In the genomic region with DNA sequence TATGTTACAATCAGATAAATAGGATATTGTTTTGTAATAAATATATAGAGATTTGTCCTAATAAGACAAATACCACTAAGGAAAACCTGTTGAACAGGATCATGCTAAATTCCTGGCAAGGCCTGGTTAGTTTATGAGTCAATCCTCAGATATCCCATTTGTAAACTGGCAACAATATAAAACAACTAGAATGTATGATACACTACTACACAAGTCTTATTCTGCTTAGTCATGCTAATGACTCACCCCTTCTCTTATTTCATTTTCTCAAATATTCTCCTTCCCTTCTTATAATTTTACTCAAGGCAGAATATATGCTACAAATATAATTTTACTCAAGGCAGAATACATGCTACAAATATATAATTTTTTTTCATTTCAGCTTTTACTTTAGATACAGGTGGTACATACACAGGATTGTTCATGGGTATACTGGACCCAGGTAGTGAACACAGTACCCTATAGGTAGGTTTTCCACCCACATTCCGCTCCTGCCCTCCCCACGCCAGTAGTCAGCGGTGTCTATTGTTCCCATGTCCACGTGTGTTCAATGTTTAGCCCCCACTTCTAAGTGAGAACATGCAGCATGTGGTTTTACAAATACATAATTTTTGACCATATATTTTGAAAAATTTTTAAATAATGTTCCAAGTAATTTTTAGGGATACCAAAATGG, we compare ENCODE assay signal across 9 cellular contexts. TPM values are rescaled to one million over a fixed set of nuclear protein-coding genes. Genes with fewer than 3 reads are reported as not detected.
A peak's percentile ranks its signal among the peaks of the same experiment; 100 is the strongest.
DNase-seq lines count a peak whose midpoint lies in the region; ATAC-seq and TF ChIP-seq lines count a peak whose summit lies in the region.
"Had no signal": no experiment of that assay in that cellular context is flagged by ENCODE, and none has a peak within 500 bp of the region (broad histone marks: within the 10 kb centered on the region; RNA-seq: fewer than 3 reads in every experiment).

No MANE protein-coding gene starts in this region.

- intact Hi-C loops in sciatic nerve (cut with DNase I): no loop called here

- H3K4me1 ChIP-seq in RWPE2 (ENCODE audit: insufficient read depth, poor library complexity, severe bottlenecking): peaks cover 56% of the 10 kb centered on the region

- ATAC-seq in RWPE2 (ENCODE audit: low read depth) (peak; percentile 84), sciatic nerve (peak; percentile 77)

- H3K4me3 ChIP-seq in RWPE2 (ENCODE audit: severe bottlenecking) (no peak overlapping the region), fibroblast of the aortic adventitia (ENCODE audit: low read depth, low read length) (no peak overlapping the region)

- DNase-seq in EL (peak; percentile 92), RWPE2 (ENCODE audit: low spot score) (peak; percentile 78), fibroblast of the aortic adventitia (ENCODE audit: low read depth) (peak; percentile 95), sciatic nerve (ENCODE audit: low spot score) (no peak), NCI-H2171 treated with DMSO at 0.1 percent for 48 hours (lab: John Stamatoyannopoulos, UW) (no peak), activated gamma-delta T cell (lab: John Stamatoyannopoulos, UW) (no peak), NCI-H69 (lab: John Stamatoyannopoulos, UW) (no peak), NCI-H446 treated with DMSO at 0.1 percent for 48 hours (lab: John Stamatoyannopoulos, UW) (no peak)
- DNase-seq: NCI-H187 treated with DMSO at 0.1 percent for 48 hours had no signal

- no peaks in the 10 kb centered on the region for H3K9me3 ChIP-seq in RWPE2 (ENCODE audit: severe bottlenecking)

- peak overlapping the region; percentile 91 for H3K27ac ChIP-seq in RWPE2 (ENCODE audit: poor library complexity, severe bottlenecking)

- no peaks in the 10 kb centered on the region for H3K27me3 ChIP-seq in RWPE2 (ENCODE audit: insufficient read depth, poor library complexity, severe bottlenecking)

- peak; percentile 7 for TF ChIP-seq CTCF in RWPE2 (IDR thresholded peaks at IDR 0.05; ENCODE audit: poor library complexity, severe bottlenecking)
- no peak for TF ChIP-seq CTCF in fibroblast of the aortic adventitia (IDR thresholded peaks at IDR 0.05; ENCODE audit: insufficient read depth, low read length)

- peaks cover 79% of the 10 kb centered on the region for H3K36me3 ChIP-seq in RWPE2 (ENCODE audit: low read depth)

RNA-seq across cellular contexts. Expression of a gene that starts 6.3 kb away (rescaled TPM):
- total RNA-seq in fibroblast of the aortic adventitia (ENCODE audit: low replicate concordance) (12.6 and 45.1 TPM in 2 replicates), sciatic nerve (34.1 TPM)

RNA-seq across cellular contexts. Expression of a gene that starts 17.3 kb away (rescaled TPM):
- total RNA-seq in fibroblast of the aortic adventitia (ENCODE audit: low replicate concordance) (under 0.01 and 0.82 TPM in 2 replicates), sciatic nerve (1.5 TPM)

RNA-seq across cellular contexts. Expression of a gene that starts 42.8 kb away (rescaled TPM):
- 0.18 and 0.90 TPM in 2 replicates for total RNA-seq in fibroblast of the aortic adventitia (ENCODE audit: low replicate concordance)
- not detected for total RNA-seq in sciatic nerve

Comparison
In these comparisons a context has a peak if more than half of its experiments do, and no peak if none do; other contexts are left out.
1. DNase-seq: peak in EL (single experiment), RWPE2 (single experiment) and fibroblast of the aortic adventitia (single experiment); none in sciatic nerve (single experiment), NCI-H2171 treated with DMSO at 0.1 percent for 48 hours (single experiment), activated gamma-delta T cell (single experiment), NCI-H69 (single experiment) and NCI-H446 treated with DMSO at 0.1 percent for 48 hours (single experiment).